In genomic region chr1:150767704-150768103, GRCh38 we compare ENCODE assay signal across 9 cellular contexts. TPM values are rescaled to one million over a fixed set of nuclear protein-coding genes. Genes with fewer than 3 reads are reported as not detected.
DNase-seq lines count a peak whose midpoint lies in the region; ATAC-seq, FAIRE-seq and TF ChIP-seq lines count a peak whose summit lies in the region.
"Not testable (repeated sequence)": the region's sequence is repeated elsewhere in the genome, so short reads cannot be mapped to it uniquely, and the experiment has no call there.
"Had no signal": no experiment of that assay in that cellular context is flagged by ENCODE, and none has a peak within 500 bp of the region (broad histone marks: within the 10 kb centered on the region; RNA-seq: fewer than 3 reads in every experiment).

No MANE protein-coding gene starts in this region.

- H3K9me3 Mint-ChIP-seq in CD4-positive, alpha-beta memory T cell; WTC11; memory B cell: not testable (repeated sequence)

- 40% methylated on average over 1 of the region's 1 CpG for WGBS in K562 (ENCODE audit: insufficient coverage, low coverage, missing lambda C conversion rate)

- not testable (repeated sequence) for H3K27ac ChIP-seq in CD4-positive, alpha-beta memory T cell (ENCODE audit: low read depth, low read length); K562 (ENCODE audit: extremely low read depth, low read depth, low read length)
- H3K27ac ChIP-seq in Karpas-422 (ENCODE audit: low read length) (peak overlapping the region; percentile 3; the same call in 1 of the 2 replicates), neutrophil (peak overlapping the region; percentile 48)

- H3K4me3 ChIP-seq in CD4-positive, alpha-beta memory T cell (ENCODE audit: low read length in 2 of 2); Karpas-422 (ENCODE audit: low read length); K562; neutrophil (ENCODE audit: low read depth in 1 of 2, low read length in 1 of 2): not testable (repeated sequence)

- BruUV-seq in K562 (replicated peaks; lab: Mats Ljungman, UMichigan): not testable (repeated sequence)

- not testable (repeated sequence) for H3K9me3 ChIP-seq in CD4-positive, alpha-beta memory T cell (ENCODE audit: control insufficient read depth in 1 of 2, low read length in 2 of 2); Karpas-422 (ENCODE audit: low read length); K562 (replicated peaks; ENCODE audit: control insufficient read depth, insufficient read depth, low read depth, low read length); neutrophil

- not testable (repeated sequence) for H3K9ac ChIP-seq in Karpas-422 (ENCODE audit: low read length); K562 (ENCODE audit: insufficient read depth in 1 of 2, low read depth in 2 of 2, low read length in 2 of 2)

- not testable (repeated sequence) for DNase-seq in CD4-positive, alpha-beta memory T cell; Karpas-422; WTC11 (ENCODE audit: low spot score); K562 (ENCODE audit: extremely low read depth in 1 of 4, low spot score in 3 of 4); memory B cell (ENCODE audit: low spot score in 2 of 2)

- in situ Hi-C loops in K562 (cut with MboI): not testable (repeated sequence)

- H3K9me1 ChIP-seq in K562 (ENCODE audit: control insufficient read depth, insufficient read depth, low read length): not testable (repeated sequence)

- H3K9me2 ChIP-seq in Karpas-422 (replicated peaks; ENCODE audit: insufficient read depth, low read length): not testable (repeated sequence)

- TF ChIP-seq RAD21 in K562 (CRISPR knock-in tag; conservative IDR thresholded peaks at IDR 0.05 in 1 of 2, IDR thresholded peaks at IDR 0.05 in 1 of 2): not testable (repeated sequence)

- not testable (repeated sequence) for TF ChIP-seq EP300 in K562 (IDR thresholded peaks at IDR 0.05; ENCODE audit: low read length)

- H3K36me3 Mint-ChIP-seq in CD4-positive, alpha-beta memory T cell: peaks cover 10 to 17% of the 10 kb centered on the region in 2 donors
- not testable (repeated sequence) for H3K36me3 Mint-ChIP-seq in WTC11, memory B cell

- intact Hi-C loops in CD4-positive, alpha-beta memory T cell (cut with micrococcal nuclease): loop anchor here (5.0 to 10.0 kb wide), 3 partner anchors 110 to 205 kb away; partner anchors contain the start of genes ARNT and SETDB1
- intact Hi-C loops in K562 (cut with micrococcal nuclease): not testable (repeated sequence)

- peaks cover 29% of the 10 kb centered on the region for H3K79me2 ChIP-seq in Karpas-422 (ENCODE audit: low read length)
- not testable (repeated sequence) for H3K79me2 ChIP-seq in K562 (ENCODE audit: control insufficient read depth, insufficient read depth, low read length)

- CTCF ChIA-PET in CD4-positive, alpha-beta memory T cell (lab: Charles Lee; ENCODE audit: partially characterized antibody); K562 (lab: Yijun Ruan, JAX; ENCODE audit: low intra/inter-chr PET ratio): not testable (repeated sequence)
- CTCF ChIA-PET in WTC11 (lab: Charles Lee): interaction anchor here (2.1 kb wide), 1 partner anchor 46 kb away, joined by 6 read pairs; no protein-coding TSS in a partner anchor

- not testable (repeated sequence) for FAIRE-seq in K562 (lab: Jason Lieb, UNC)

- H3K27ac Mint-ChIP-seq in CD4-positive, alpha-beta memory T cell: peak overlapping the region in 4 of 7 donors; percentile 14 to 53 (median 36)
- H3K27ac Mint-ChIP-seq in WTC11: not testable (repeated sequence)
- H3K27ac Mint-ChIP-seq in memory B cell: peak overlapping the region; percentile 4

- H3K4me1 ChIP-seq in CD4-positive, alpha-beta memory T cell (ENCODE audit: insufficient read depth, low read length): peaks cover 37% of the 10 kb centered on the region
- H3K4me1 ChIP-seq in Karpas-422 (ENCODE audit: low read length) (peaks cover 50% of the 10 kb centered on the region), K562 (replicated peaks in 1 of 2; ENCODE audit: control insufficient read depth in 2 of 2, insufficient read depth in 2 of 2, low read length in 2 of 2) (peaks cover 4 to 15% of the 10 kb centered on the region in 2 experiments; a peak in 4 of 5 replicates), neutrophil (ENCODE audit: control insufficient read depth in 1 of 2, insufficient read depth in 1 of 2, low read depth in 1 of 2, low read length in 1 of 2) (peaks cover 62 to 71% of the 10 kb centered on the region in 2 experiments)

- H3K27me3 ChIP-seq in CD4-positive, alpha-beta memory T cell (ENCODE audit: insufficient read depth, low read length); Karpas-422 (ENCODE audit: low read length); K562 (ENCODE audit: control insufficient read depth in 2 of 2, insufficient read depth in 2 of 2, low read length in 2 of 2); neutrophil: not testable (repeated sequence)

- POLR2A ChIA-PET in CD4-positive, alpha-beta memory T cell (lab: Charles Lee; ENCODE audit: partially characterized antibody): interaction anchor here (2.7 kb wide), 1 partner anchor 71 kb away, joined by 9 read pairs; the partner anchor contains the start of gene GOLPH3L
- POLR2A ChIA-PET in WTC11 (lab: Charles Lee); K562 (lab: Yijun Ruan, JAX): not testable (repeated sequence)

- not testable (repeated sequence) for ATAC-seq in WTC11; memory B cell (ENCODE audit: low read depth)
- 0 out of 3 replicates have a peak, but pooled peaks have one; percentile 27 for ATAC-seq in K562

- H3K27me3 Mint-ChIP-seq in CD4-positive, alpha-beta memory T cell; WTC11 (ENCODE audit: low read depth); memory B cell: not testable (repeated sequence)

- H3K4me1 Mint-ChIP-seq in CD4-positive, alpha-beta memory T cell: peaks cover 33 to 57% (median 47%) of the 10 kb centered on the region in 4 donors
- not testable (repeated sequence) for H3K4me1 Mint-ChIP-seq in WTC11
- peaks cover 23% of the 10 kb centered on the region for H3K4me1 Mint-ChIP-seq in memory B cell

- H4K20me1 ChIP-seq in Karpas-422 (ENCODE audit: insufficient read depth, low read depth, low read length); K562 (replicated peaks; ENCODE audit: control insufficient read depth, insufficient read depth, low read length): not testable (repeated sequence)

- H3K4me3 Mint-ChIP-seq in CD4-positive, alpha-beta memory T cell: peak overlapping the region in 2 of 8 donors; percentile 5 to 41
- H3K4me3 Mint-ChIP-seq in WTC11, memory B cell: not testable (repeated sequence)

- not testable (repeated sequence) for H3K4me2 ChIP-seq in Karpas-422 (ENCODE audit: low read depth, low read length, poor library complexity, severe bottlenecking); K562 (ENCODE audit: insufficient read depth, low read length)

- TF ChIP-seq POLR2A in K562 (conservative IDR thresholded peaks at IDR 0.05): not testable (repeated sequence)

- not testable (repeated sequence) for TF ChIP-seq CTCF in WTC11 (IDR thresholded peaks at IDR 0.05); K562 (IDR thresholded peaks at IDR 0.05 in 2 of 3, conservative IDR thresholded peaks at IDR 0.05 in 1 of 3; ENCODE audit: insufficient read depth in 2 of 3, low read depth in 1 of 3, low read length in 3 of 3); neutrophil (IDR thresholded peaks at IDR 0.05)

- peak overlapping the region; percentile 57 for H2AFZ ChIP-seq in Karpas-422 (ENCODE audit: low read length)
- not testable (repeated sequence) for H2AFZ ChIP-seq in K562 (ENCODE audit: low read depth, low read length)

- H3K36me3 ChIP-seq in CD4-positive, alpha-beta memory T cell (ENCODE audit: insufficient read depth, low read length); K562 (ENCODE audit: control insufficient read depth, insufficient read depth, low read length): not testable (repeated sequence)
- H3K36me3 ChIP-seq in Karpas-422 (ENCODE audit: insufficient read depth, low read length) (peaks cover 13% of the 10 kb centered on the region), neutrophil (peaks cover 13% of the 10 kb centered on the region)

RNA-seq across cellular contexts. Expression of gene CTSS, which starts 2.1 kb away (rescaled TPM):
- total RNA-seq in CD4-positive, alpha-beta memory T cell: 100 to 1,000 TPM; 119 TPM
- 100 to 1,000 TPM; 146 to 172 TPM for polyA plus RNA-seq in CD4-positive, alpha-beta memory T cell
- 136 and 160 TPM in 2 replicates for total RNA-seq in Karpas-422 (2014; rRNA removed; shearing (Covaris generic); ENCODE audit: low replicate concordance)
- total RNA-seq in WTC11 (2021) (0.66 to 1.1 TPM (median 0.71 TPM) in 3 replicates), K562 (2014; rRNA removed) (9.1 TPM in 2 replicates), K562 (2014; rRNA removed; fragmentation: Illumina TruSeq; extraction: Trizol) (16.8 and 17.7 TPM in 2 replicates), K562 (2015; rRNA removed; fragmentation: Illumina TruSeq; extraction: Trizol) (24.9 and 25.8 TPM in 2 replicates), K562 (2021) (10.2 and 10.3 TPM in 2 replicates)
- total RNA-seq in K562 (2011; cell fraction: chromatin; rRNA removed; ENCODE audit: low replicate concordance): 5.0 and 8.1 TPM in 2 replicates
- total RNA-seq in K562 (2011; cell fraction: nucleolus; rRNA removed): 5.3 and 6.3 TPM in 2 replicates
- 3.4 and 10.4 TPM in 2 replicates for total RNA-seq in K562 (2011; cell fraction: nucleoplasm; rRNA removed)
- polyA plus RNA-seq in K562 (2011; rRNA removed) (12.5 and 31.4 TPM in 2 replicates), K562 (2014; fragmentation: Illumina TruSeq; extraction: Trizol) (9.0 and 11.2 TPM in 2 replicates), K562 (2014; fragmentation: Nextera tagmentation; extraction: Ambion mirVana) (10 to 100 TPM in 1 of 2 experiments, 1 to 10 TPM in 1; 8.6 to 11.6 TPM), K562 (2014; rRNA removed) (10.3 and 13.3 TPM in 2 replicates)
- 1.5 and 17.3 TPM in 2 replicates for polyA plus RNA-seq in K562 (2011; cell fraction: cytosol; rRNA removed)
- polyA plus RNA-seq in K562 (2011; cell fraction: nucleus; rRNA removed): 0.84 and 4.7 TPM in 2 replicates
- polyA plus RNA-seq in K562 (2012): 13.6 and 43.2 TPM in 2 replicates
- polyA minus RNA-seq in K562 (2011; rRNA and poly(A)+ RNA removed): 13.4 and 52.0 TPM in 2 replicates
- 5.1 and 12.9 TPM in 2 replicates for polyA minus RNA-seq in K562 (2011; cell fraction: cytosol; rRNA and poly(A)+ RNA removed)
- 0.54 and 5.8 TPM in 2 replicates for polyA minus RNA-seq in K562 (2011; cell fraction: nucleus; rRNA and poly(A)+ RNA removed)
- total RNA-seq: G401, H7 had no signal

RNA-seq across cellular contexts. Expression of gene CTSK, which starts 40.4 kb away (rescaled TPM):
- 1 to 10 TPM; 5.9 to 6.6 TPM for total RNA-seq in CD4-positive, alpha-beta memory T cell
- polyA plus RNA-seq in CD4-positive, alpha-beta memory T cell: under 1 TPM in 1 of 2 donors, not detected in 1; 0.56 TPM
- 3.7 and 6.5 TPM in 2 replicates for total RNA-seq in Karpas-422 (2014; rRNA removed; shearing (Covaris generic); ENCODE audit: low replicate concordance)
- total RNA-seq in WTC11 (2021) (7.5 to 9.4 TPM (median 8.7 TPM) in 3 replicates), K562 (2014; rRNA removed) (0.53 and 1.2 TPM in 2 replicates), K562 (2014; rRNA removed; fragmentation: Illumina TruSeq; extraction: Trizol) (0.80 and 0.91 TPM in 2 replicates), K562 (2015; rRNA removed; fragmentation: Illumina TruSeq; extraction: Trizol) (1.1 and 1.3 TPM in 2 replicates), K562 (2021) (1.0 and 1.5 TPM in 2 replicates)
- 4.0 and 6.1 TPM in 2 replicates for total RNA-seq in K562 (2011; cell fraction: chromatin; rRNA removed; ENCODE audit: low replicate concordance)
- 2.0 and 2.1 TPM in 2 replicates for total RNA-seq in K562 (2011; cell fraction: nucleolus; rRNA removed)
- total RNA-seq in K562 (2011; cell fraction: nucleoplasm; rRNA removed): 3.4 and 4.0 TPM in 2 replicates
- polyA plus RNA-seq in K562 (2011; rRNA removed) (2.5 and 3.9 TPM in 2 replicates), K562 (2014; fragmentation: Illumina TruSeq; extraction: Trizol) (1.2 and 1.3 TPM in 2 replicates), K562 (2014; fragmentation: Nextera tagmentation; extraction: Ambion mirVana) (1 to 10 TPM in 1 of 2 experiments, under 1 TPM in 1; 0.84 to 1.3 TPM), K562 (2014; rRNA removed) (1.0 and 1.6 TPM in 2 replicates)
- 0.70 and 2.2 TPM in 2 replicates for polyA plus RNA-seq in K562 (2011; cell fraction: cytosol; rRNA removed)
- polyA plus RNA-seq in K562 (2011; cell fraction: nucleus; rRNA removed): 9.9 and 15.1 TPM in 2 replicates
- polyA plus RNA-seq in K562 (2012): 1.1 and 2.8 TPM in 2 replicates
- 0.96 and 1.1 TPM in 2 replicates for polyA minus RNA-seq in K562 (2011; rRNA and poly(A)+ RNA removed)
- not detected in 2 replicates for polyA minus RNA-seq in K562 (2011; cell fraction: cytosol; rRNA and poly(A)+ RNA removed)
- polyA minus RNA-seq in K562 (2011; cell fraction: nucleus; rRNA and poly(A)+ RNA removed): 0.81 and 1.6 TPM in 2 replicates

RNA-seq across cellular contexts. Expression of gene HORMAD1, which starts 47.0 kb away (rescaled TPM):
- under 1 TPM in 1 of 2 experiments, not detected in 1; 0.64 TPM for total RNA-seq in CD4-positive, alpha-beta memory T cell
- polyA plus RNA-seq in CD4-positive, alpha-beta memory T cell: not detected
- total RNA-seq in Karpas-422 (2014; rRNA removed; shearing (Covaris generic); ENCODE audit: low replicate concordance): 0.51 and 2.8 TPM in 2 replicates
- total RNA-seq in WTC11 (2021) (not detected in 3 replicates), K562 (2014; rRNA removed) (not detected in 2 replicates), K562 (2014; rRNA removed; fragmentation: Illumina TruSeq; extraction: Trizol) (not detected in 2 replicates), K562 (2015; rRNA removed; fragmentation: Illumina TruSeq; extraction: Trizol) (not detected in 2 replicates), K562 (2021) (not detected in 2 replicates)
- total RNA-seq in K562 (2011; cell fraction: chromatin; rRNA removed; ENCODE audit: low replicate concordance): not detected in 2 replicates
- not detected in 2 replicates for total RNA-seq in K562 (2011; cell fraction: nucleolus; rRNA removed)
- total RNA-seq in K562 (2011; cell fraction: nucleoplasm; rRNA removed): not detected in 2 replicates
- polyA plus RNA-seq in K562 (2011; rRNA removed) (not detected in 2 replicates), K562 (2014; fragmentation: Illumina TruSeq; extraction: Trizol) (not detected in 2 replicates), K562 (2014; fragmentation: Nextera tagmentation; extraction: Ambion mirVana) (not detected), K562 (2014; rRNA removed) (not detected in 2 replicates)
- polyA plus RNA-seq in K562 (2011; cell fraction: cytosol; rRNA removed): not detected in 2 replicates
- not detected in 2 replicates for polyA plus RNA-seq in K562 (2011; cell fraction: nucleus; rRNA removed)
- not detected in 2 replicates for polyA plus RNA-seq in K562 (2012)
- polyA minus RNA-seq in K562 (2011; rRNA and poly(A)+ RNA removed): not detected in 2 replicates
- polyA minus RNA-seq in K562 (2011; cell fraction: cytosol; rRNA and poly(A)+ RNA removed): not detected in 2 replicates
- not detected in 2 replicates for polyA minus RNA-seq in K562 (2011; cell fraction: nucleus; rRNA and poly(A)+ RNA removed)
- total RNA-seq: CD8-positive, alpha-beta memory T cell; G401; H7 had no signal
- polyA plus RNA-seq: CD8-positive, alpha-beta memory T cell had no signal
